In the genomic region with DNA sequence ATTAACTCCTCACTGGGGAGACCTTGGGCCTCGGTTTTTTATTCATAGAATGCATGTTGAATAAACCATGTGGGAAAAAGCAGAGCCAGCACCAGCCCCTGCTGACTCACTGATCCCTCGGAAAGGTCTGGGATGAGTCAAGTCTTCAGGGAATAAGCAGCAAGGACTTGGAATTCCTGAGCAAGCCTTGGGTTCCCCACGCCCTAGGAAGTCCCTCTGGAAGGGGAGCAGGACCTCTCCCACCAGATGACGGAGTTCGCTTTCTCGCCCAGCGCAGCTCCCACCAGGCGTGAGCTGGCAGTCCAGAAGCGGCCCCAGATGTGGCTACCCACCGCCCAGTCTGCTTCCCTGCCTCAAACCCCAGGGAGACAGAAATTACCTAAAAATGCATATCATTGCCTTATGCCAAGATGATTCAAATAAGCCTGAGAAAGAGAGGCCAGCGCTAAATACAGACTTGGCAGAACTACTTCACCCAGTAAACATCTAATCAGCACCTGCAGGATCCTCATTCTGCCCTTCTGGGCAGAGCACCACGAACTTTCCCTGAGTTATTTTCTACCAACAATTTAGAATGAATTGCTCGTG, we compare ENCODE assay signal across 8 cellular contexts. TPM values are rescaled to one million over a fixed set of nuclear protein-coding genes. Genes with fewer than 3 reads are reported as not detected.
DNase-seq lines count a peak whose midpoint lies in the region; ATAC-seq and TF ChIP-seq lines count a peak whose summit lies in the region.

No MANE protein-coding gene starts in this region.

- intact Hi-C loops in gastrocnemius medialis (cut with DNase I; ENCODE audit: low total_unique reads) = no loop called here

- in situ Hi-C loops in gastrocnemius medialis (cut with MboI; ENCODE audit: low sequenced_read_pairs in 4 of 4) = loop anchor here (25.0 kb wide), 2 partner anchors 390 to 590 kb away; no protein-coding TSS in a partner anchor

- peaks cover 25 to 29% of the 10 kb centered on the region in 2 donors for H3K4me1 ChIP-seq in gastrocnemius medialis

- TF ChIP-seq CTCF in gastrocnemius medialis (IDR thresholded peaks at IDR 0.05 in 4 of 5, conservative IDR thresholded peaks at IDR 0.05 in 1 of 5) (no peak), type B pancreatic cell (conservative IDR thresholded peaks at IDR 0.05) (no peak)

- H3K9me3 ChIP-seq in gastrocnemius medialis = no peaks in the 10 kb centered on the region

- peaks cover 57% of the 10 kb centered on the region for H3K4me1 Mint-ChIP-seq in T-helper 2 cell treated with Interferon-gamma antibody and Interleukin-4, amounts not matched to agents 5 μg/mL and 100 μg/mL, for 36 hours (ENCODE audit: low read depth)
- peaks cover 15% of the 10 kb centered on the region for H3K4me1 Mint-ChIP-seq in type B pancreatic cell (ENCODE audit: unreplicated experiment)

- peak overlapping the region; percentile 55 for H3K4me3 Mint-ChIP-seq in T-helper 2 cell treated with Interferon-gamma antibody and Interleukin-4, amounts not matched to agents 5 μg/mL and 100 μg/mL, for 36 hours
- no peak overlapping the region for H3K4me3 Mint-ChIP-seq in type B pancreatic cell

- peaks cover 5% of the 10 kb centered on the region for H3K9me3 Mint-ChIP-seq in T-helper 2 cell treated with Interferon-gamma antibody and Interleukin-4, amounts not matched to agents 5 μg/mL and 100 μg/mL, for 36 hours
- no peaks in the 10 kb centered on the region for H3K9me3 Mint-ChIP-seq in type B pancreatic cell

- peak overlapping the region; percentile 74 to 80 (median 78) for H3K27ac ChIP-seq in gastrocnemius medialis

- H3K27me3 Mint-ChIP-seq in T-helper 2 cell treated with Interferon-gamma antibody and Interleukin-4, amounts not matched to agents 5 μg/mL and 100 μg/mL, for 36 hours (ENCODE audit: low read depth) = peaks cover 8% of the 10 kb centered on the region
- no peaks in the 10 kb centered on the region for H3K27me3 Mint-ChIP-seq in type B pancreatic cell

- DNase-seq in GM04504 (ENCODE audit: low read depth) = peak; percentile 99
- no peak for DNase-seq in T-helper 2 cell treated with Interferon-gamma antibody and Interleukin-4, amounts not matched to agents 5 μg/mL and 100 μg/mL, for 36 hours (ENCODE audit: low spot score)
- DNase-seq in fibroblast of the conjunctiva (ENCODE audit: low read depth) = peak; percentile 95
- peak; percentile 21 to 62 for DNase-seq in gastrocnemius medialis
- DNase-seq in type B pancreatic cell (ENCODE audit: extremely low spot score, unreplicated experiment) = no peak
- DNase-seq in globus pallidus (ENCODE audit: low spot score) = no peak

- peak overlapping the region in 1 of 4 donors; percentile 1 for H3K4me3 ChIP-seq in gastrocnemius medialis

- ATAC-seq in HG02884 (IDR thresholded peaks at IDR 0.05; ENCODE audit: unreplicated experiment) = peak; percentile 23
- peak; percentile 71 to 76 for ATAC-seq in gastrocnemius medialis
- ATAC-seq in HG03342 (IDR thresholded peaks at IDR 0.05; ENCODE audit: unreplicated experiment) = no peak

- H3K27me3 ChIP-seq in gastrocnemius medialis = no peaks in the 10 kb centered on the region

- H3K36me3 Mint-ChIP-seq in T-helper 2 cell treated with Interferon-gamma antibody and Interleukin-4, amounts not matched to agents 5 μg/mL and 100 μg/mL, for 36 hours (ENCODE audit: low read depth) = peaks cover 34% of the 10 kb centered on the region
- H3K36me3 Mint-ChIP-seq in type B pancreatic cell = peaks cover 2% of the 10 kb centered on the region

- peaks cover 0 to 2% of the 10 kb centered on the region in 2 donors for H3K36me3 ChIP-seq in gastrocnemius medialis

- peak overlapping the region; percentile 62 for H3K27ac Mint-ChIP-seq in T-helper 2 cell treated with Interferon-gamma antibody and Interleukin-4, amounts not matched to agents 5 μg/mL and 100 μg/mL, for 36 hours
- no peak overlapping the region for H3K27ac Mint-ChIP-seq in type B pancreatic cell

- no peak for TF ChIP-seq POLR2A in gastrocnemius medialis (IDR thresholded peaks at IDR 0.05)

RNA-seq across cellular contexts. Expression of a gene that starts 45.5 kb away (rescaled TPM):
- total RNA-seq in gastrocnemius medialis (10 to 100 TPM; 15.1 to 39.7 (median 26.0) TPM), type B pancreatic cell (ENCODE audit: low replicate concordance) (12.2 and 15.4 TPM in 2 replicates)

RNA-seq across cellular contexts. Expression of a gene that starts 45.6 kb away (rescaled TPM):
- total RNA-seq in gastrocnemius medialis (10 to 100 TPM; 23.5 to 27.1 (median 24.5) TPM), type B pancreatic cell (ENCODE audit: low replicate concordance) (16.5 and 20.5 TPM in 2 replicates)

Comparison
In these comparisons a context has a peak if more than half of its experiments do, and no peak if none do; other contexts are left out.
1. DNase-seq: peak in GM04504 (single experiment), fibroblast of the conjunctiva (single experiment) and gastrocnemius medialis (2 of 2); none in T-helper 2 cell treated with Interferon-gamma antibody and Interleukin-4, amounts not matched to agents 5 μg/mL and 100 μg/mL, for 36 hours (single experiment), type B pancreatic cell (single experiment) and globus pallidus (single experiment).